ENCODE assay signal across 1 cellular context in genomic region chr1:206635080-206635982, GRCh38.
TF ChIP-seq lines count a peak whose summit lies in the region.

Gene DYRK3, plus strand, starts transcription at chr1:206635536. Its CDS starts 168 bp downstream, at chr1:206635704.

TF ChIP-seq in K562, 482 proteins besides CTCF, POLR2A, EP300 and RAD21 (continued from another document and continues in another):
- TF ChIP-seq SAFB (IDR thresholded peaks at IDR 0.05; ENCODE audit: borderline replicate concordance, low read depth, low read length) (peak; percentile 74), CC2D1A (IDR thresholded peaks at IDR 0.05) (no peak), RFX1 (IDR thresholded peaks at IDR 0.05) (peak; percentile 99), HEY1 (CRISPR knock-in tag; IDR thresholded peaks at IDR 0.05; ENCODE audit: borderline replicate concordance) (no peak), BDP1 (IDR thresholded peaks at IDR 0.05; ENCODE audit: insufficient read depth, insufficient read length) (no peak), ELF1 (tag; IDR thresholded peaks at IDR 0.05) (peak; percentile 48; the same call in 1 of the 2 replicates), BRD4 (IDR thresholded peaks at IDR 0.05) (no peak), SRF (CRISPR knock-in tag; IDR thresholded peaks at IDR 0.05) (peak in 1 of 2 experiments; percentile 84; a peak in 2 of 4 replicates), ZNF41 (CRISPR knock-in tag; conservative IDR thresholded peaks at IDR 0.05) (no peak), ZNF644 (tag; IDR thresholded peaks at IDR 0.05; ENCODE audit: low read depth) (no peak), SLC30A9 (CRISPR knock-in tag; IDR thresholded peaks at IDR 0.05) (no peak), ZNF764 (CRISPR knock-in tag; IDR thresholded peaks at IDR 0.05; ENCODE audit: low read depth) (no peak), DACH1 (IDR thresholded peaks at IDR 0.05; ENCODE audit: partially characterized antibody) (peak; percentile 31), CBX8 (IDR thresholded peaks at IDR 0.05; ENCODE audit: borderline replicate concordance, extremely low read depth, low read depth, low read length, poor library complexity, severe bottlenecking) (no peak), POLR2G (IDR thresholded peaks at IDR 0.05; ENCODE audit: low read depth, low read length) (peak; percentile 99), ZNF146 (CRISPR knock-in tag; IDR thresholded peaks at IDR 0.05; ENCODE audit: unreplicated experiment) (no peak), NR3C1 (CRISPR knock-in tag; IDR thresholded peaks at IDR 0.05) (no peak), BCL6 (CRISPR knock-in tag; IDR thresholded peaks at IDR 0.05) (no peak), BRF2 (IDR thresholded peaks at IDR 0.05; ENCODE audit: borderline replicate concordance, insufficient read depth, insufficient read length) (no peak), CHCHD3 (CRISPR knock-in tag; IDR thresholded peaks at IDR 0.05) (no peak), NR2F6 (CRISPR knock-in tag; IDR thresholded peaks at IDR 0.05) (no peak), CBX5 (IDR thresholded peaks at IDR 0.05; ENCODE audit: borderline replicate concordance, low read depth) (no peak), SNRNP70 (optimal IDR thresholded peaks at IDR 0.05; ENCODE audit: low read depth, low read length) (no peak), ZFPM2 (CRISPR knock-in tag; IDR thresholded peaks at IDR 0.05) (no peak; the same call in 1 of the 2 replicates), FUS (optimal IDR thresholded peaks at IDR 0.05; ENCODE audit: low read depth, low read length) (peak; percentile 76), FOXP1 (CRISPR knock-in tag; IDR thresholded peaks at IDR 0.05) (peak; percentile 97), ZNF165 (CRISPR knock-in tag; IDR thresholded peaks at IDR 0.05; ENCODE audit: borderline replicate concordance) (no peak), EZH2 (IDR thresholded peaks at IDR 0.05; ENCODE audit: borderline replicate concordance, low read depth, low read length) (no peak), FOXA1 (IDR thresholded peaks at IDR 0.05; ENCODE audit: borderline replicate concordance) (no peak), RHOXF2B (CRISPR knock-in tag; conservative IDR thresholded peaks at IDR 0.05) (no peak), NR2C2 (CRISPR knock-in tag; IDR thresholded peaks at IDR 0.05) (0 out of 2 replicates have a peak, but pooled peaks have one; percentile 24), NR2C2 (tag; IDR thresholded peaks at IDR 0.05) (no peak; the same call in 1 of the 2 replicates), RAD51 (IDR thresholded peaks at IDR 0.05; ENCODE audit: borderline replicate concordance, low read depth) (no peak), HNRNPLL (IDR thresholded peaks at IDR 0.05; ENCODE audit: low read depth, low read length, poor library complexity, severe bottlenecking) (peak; percentile 79), ZNF584 (CRISPR knock-in tag; IDR thresholded peaks at IDR 0.05; ENCODE audit: low read depth) (no peak), XRCC4 (IDR thresholded peaks at IDR 0.05; ENCODE audit: extremely low read depth, insufficient read depth, insufficient read length) (no peak), ERF (CRISPR knock-in tag; IDR thresholded peaks at IDR 0.05) (0 out of 2 replicates have a peak, but pooled peaks have one; percentile 31), UBTF (IDR thresholded peaks at IDR 0.05; ENCODE audit: borderline replicate concordance in 1 of 2, low read depth in 2 of 2, low read length in 2 of 2) (peak; percentile 80 to 81; a peak in 2 of 4 replicates), GTF2A2 (tag; IDR thresholded peaks at IDR 0.05) (no peak), KLF10 (CRISPR knock-in tag; IDR thresholded peaks at IDR 0.05) (no peak), POLR3A (IDR thresholded peaks at IDR 0.05; ENCODE audit: borderline replicate concordance, extremely low read depth, insufficient read depth, insufficient read length) (no peak), BHLHE40 (IDR thresholded peaks at IDR 0.05; ENCODE audit: low read length) (peak; percentile 72), TAF15 (IDR thresholded peaks at IDR 0.05; ENCODE audit: low read depth, low read length) (no peak), ZNF740 (CRISPR knock-in tag; IDR thresholded peaks at IDR 0.05) (peak; percentile 72; the same call in 1 of the 2 replicates), ZNF740 (tag; IDR thresholded peaks at IDR 0.05) (peak in 1 of 2 experiments; percentile 21; a peak in 1 of 4 replicates), ASH1L (IDR thresholded peaks at IDR 0.05; ENCODE audit: borderline replicate concordance, low read depth, partially characterized antibody) (no peak), ZNF561 (CRISPR knock-in tag; conservative IDR thresholded peaks at IDR 0.05) (no peak), FOXM1 (IDR thresholded peaks at IDR 0.05; ENCODE audit: low read depth) (no peak), FOXM1 (CRISPR knock-in tag; IDR thresholded peaks at IDR 0.05; ENCODE audit: low read depth) (peak; percentile 62; the same call in 1 of the 2 replicates), SRSF3 (IDR thresholded peaks at IDR 0.05; ENCODE audit: insufficient read depth, low read length) (no peak), STAT5B (CRISPR knock-in tag; IDR thresholded peaks at IDR 0.05) (no peak)
- TF ChIP-seq, protein P1, sequence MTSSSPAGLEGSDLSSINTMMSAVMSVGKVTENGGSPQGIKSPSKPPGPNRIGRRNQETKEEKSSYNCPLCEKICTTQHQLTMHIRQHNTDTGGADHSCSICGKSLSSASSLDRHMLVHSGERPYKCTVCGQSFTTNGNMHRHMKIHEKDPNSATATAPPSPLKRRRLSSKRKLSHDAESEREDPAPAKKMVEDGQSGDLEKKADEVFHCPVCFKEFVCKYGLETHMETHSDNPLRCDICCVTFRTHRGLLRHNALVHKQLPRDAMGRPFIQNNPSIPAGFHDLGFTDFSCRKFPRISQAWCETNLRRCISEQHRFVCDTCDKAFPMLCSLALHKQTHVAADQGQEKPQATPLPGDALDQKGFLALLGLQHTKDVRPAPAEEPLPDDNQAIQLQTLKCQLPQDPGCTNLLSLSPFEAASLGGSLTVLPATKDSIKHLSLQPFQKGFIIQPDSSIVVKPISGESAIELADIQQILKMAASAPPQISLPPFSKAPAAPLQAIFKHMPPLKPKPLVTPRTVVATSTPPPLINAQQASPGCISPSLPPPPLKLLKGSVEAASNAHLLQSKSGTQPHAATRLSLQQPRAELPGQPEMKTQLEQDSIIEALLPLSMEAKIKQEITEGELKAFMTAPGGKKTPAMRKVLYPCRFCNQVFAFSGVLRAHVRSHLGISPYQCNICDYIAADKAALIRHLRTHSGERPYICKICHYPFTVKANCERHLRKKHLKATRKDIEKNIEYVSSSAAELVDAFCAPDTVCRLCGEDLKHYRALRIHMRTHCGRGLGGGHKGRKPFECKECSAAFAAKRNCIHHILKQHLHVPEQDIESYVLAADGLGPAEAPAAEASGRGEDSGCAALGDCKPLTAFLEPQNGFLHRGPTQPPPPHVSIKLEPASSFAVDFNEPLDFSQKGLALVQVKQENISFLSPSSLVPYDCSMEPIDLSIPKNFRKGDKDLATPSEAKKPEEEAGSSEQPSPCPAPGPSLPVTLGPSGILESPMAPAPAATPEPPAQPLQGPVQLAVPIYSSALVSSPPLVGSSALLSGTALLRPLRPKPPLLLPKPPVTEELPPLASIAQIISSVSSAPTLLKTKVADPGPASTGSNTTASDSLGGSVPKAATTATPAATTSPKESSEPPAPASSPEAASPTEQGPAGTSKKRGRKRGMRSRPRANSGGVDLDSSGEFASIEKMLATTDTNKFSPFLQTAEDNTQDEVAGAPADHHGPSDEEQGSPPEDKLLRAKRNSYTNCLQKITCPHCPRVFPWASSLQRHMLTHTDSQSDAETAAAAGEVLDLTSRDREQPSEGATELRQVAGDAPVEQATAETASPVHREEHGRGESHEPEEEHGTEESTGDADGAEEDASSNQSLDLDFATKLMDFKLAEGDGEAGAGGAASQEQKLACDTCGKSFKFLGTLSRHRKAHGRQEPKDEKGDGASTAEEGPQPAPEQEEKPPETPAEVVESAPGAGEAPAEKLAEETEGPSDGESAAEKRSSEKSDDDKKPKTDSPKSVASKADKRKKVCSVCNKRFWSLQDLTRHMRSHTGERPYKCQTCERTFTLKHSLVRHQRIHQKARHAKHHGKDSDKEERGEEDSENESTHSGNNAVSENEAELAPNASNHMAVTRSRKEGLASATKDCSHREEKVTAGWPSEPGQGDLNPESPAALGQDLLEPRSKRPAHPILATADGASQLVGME (CRISPR knock-in tag; IDR thresholded peaks at IDR 0.05), result peak; percentile 78; the same call in 1 of the 2 replicates
- TF ChIP-seq, protein P2, sequence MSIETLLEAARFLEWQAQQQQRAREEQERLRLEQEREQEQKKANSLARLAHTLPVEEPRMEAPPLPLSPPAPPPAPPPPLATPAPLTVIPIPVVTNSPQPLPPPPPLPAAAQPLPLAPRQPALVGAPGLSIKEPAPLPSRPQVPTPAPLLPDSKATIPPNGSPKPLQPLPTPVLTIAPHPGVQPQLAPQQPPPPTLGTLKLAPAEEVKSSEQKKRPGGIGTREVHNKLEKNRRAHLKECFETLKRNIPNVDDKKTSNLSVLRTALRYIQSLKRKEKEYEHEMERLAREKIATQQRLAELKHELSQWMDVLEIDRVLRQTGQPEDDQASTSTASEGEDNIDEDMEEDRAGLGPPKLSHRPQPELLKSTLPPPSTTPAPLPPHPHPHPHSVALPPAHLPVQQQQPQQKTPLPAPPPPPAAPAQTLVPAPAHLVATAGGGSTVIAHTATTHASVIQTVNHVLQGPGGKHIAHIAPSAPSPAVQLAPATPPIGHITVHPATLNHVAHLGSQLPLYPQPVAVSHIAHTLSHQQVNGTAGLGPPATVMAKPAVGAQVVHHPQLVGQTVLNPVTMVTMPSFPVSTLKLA (conservative IDR thresholded peaks at IDR 0.05), result peak; percentile 95 to 97
- TF ChIP-seq, protein P3, sequence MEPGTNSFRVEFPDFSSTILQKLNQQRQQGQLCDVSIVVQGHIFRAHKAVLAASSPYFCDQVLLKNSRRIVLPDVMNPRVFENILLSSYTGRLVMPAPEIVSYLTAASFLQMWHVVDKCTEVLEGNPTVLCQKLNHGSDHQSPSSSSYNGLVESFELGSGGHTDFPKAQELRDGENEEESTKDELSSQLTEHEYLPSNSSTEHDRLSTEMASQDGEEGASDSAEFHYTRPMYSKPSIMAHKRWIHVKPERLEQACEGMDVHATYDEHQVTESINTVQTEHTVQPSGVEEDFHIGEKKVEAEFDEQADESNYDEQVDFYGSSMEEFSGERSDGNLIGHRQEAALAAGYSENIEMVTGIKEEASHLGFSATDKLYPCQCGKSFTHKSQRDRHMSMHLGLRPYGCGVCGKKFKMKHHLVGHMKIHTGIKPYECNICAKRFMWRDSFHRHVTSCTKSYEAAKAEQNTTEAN (CRISPR knock-in tag; IDR thresholded peaks at IDR 0.05), result no peak
- TF ChIP-seq, protein P4, sequence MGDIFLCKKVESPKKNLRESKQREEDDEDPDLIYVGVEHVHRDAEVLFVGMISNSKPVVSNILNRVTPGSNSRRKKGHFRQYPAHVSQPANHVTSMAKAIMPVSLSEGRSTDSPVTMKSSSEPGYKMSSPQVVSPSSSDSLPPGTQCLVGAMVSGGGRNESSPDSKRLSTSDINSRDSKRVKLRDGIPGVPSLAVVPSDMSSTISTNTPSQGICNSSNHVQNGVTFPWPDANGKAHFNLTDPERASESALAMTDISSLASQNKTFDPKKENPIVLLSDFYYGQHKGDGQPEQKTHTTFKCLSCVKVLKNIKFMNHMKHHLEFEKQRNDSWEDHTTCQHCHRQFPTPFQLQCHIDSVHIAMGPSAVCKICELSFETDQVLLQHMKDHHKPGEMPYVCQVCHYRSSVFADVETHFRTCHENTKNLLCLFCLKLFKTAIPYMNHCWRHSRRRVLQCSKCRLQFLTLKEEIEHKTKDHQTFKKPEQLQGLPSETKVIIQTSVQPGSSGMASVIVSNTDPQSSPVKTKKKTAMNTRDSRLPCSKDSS (IDR thresholded peaks at IDR 0.05; ENCODE audit: low read depth, partially characterized antibody), result no peak
- TF ChIP-seq, protein P5, sequence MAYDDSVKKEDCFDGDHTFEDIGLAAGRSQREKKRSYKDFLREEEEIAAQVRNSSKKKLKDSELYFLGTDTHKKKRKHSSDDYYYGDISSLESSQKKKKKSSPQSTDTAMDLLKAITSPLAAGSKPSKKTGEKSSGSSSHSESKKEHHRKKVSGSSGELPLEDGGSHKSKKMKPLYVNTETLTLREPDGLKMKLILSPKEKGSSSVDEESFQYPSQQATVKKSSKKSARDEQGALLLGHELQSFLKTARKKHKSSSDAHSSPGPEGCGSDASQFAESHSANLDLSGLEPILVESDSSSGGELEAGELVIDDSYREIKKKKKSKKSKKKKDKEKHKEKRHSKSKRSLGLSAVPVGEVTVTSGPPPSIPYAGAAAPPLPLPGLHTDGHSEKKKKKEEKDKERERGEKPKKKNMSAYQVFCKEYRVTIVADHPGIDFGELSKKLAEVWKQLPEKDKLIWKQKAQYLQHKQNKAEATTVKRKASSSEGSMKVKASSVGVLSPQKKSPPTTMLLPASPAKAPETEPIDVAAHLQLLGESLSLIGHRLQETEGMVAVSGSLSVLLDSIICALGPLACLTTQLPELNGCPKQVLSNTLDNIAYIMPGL (CRISPR knock-in tag; IDR thresholded peaks at IDR 0.05), result peak; percentile 60; the same call in 1 of the 2 replicates
